In the genomic region with DNA sequence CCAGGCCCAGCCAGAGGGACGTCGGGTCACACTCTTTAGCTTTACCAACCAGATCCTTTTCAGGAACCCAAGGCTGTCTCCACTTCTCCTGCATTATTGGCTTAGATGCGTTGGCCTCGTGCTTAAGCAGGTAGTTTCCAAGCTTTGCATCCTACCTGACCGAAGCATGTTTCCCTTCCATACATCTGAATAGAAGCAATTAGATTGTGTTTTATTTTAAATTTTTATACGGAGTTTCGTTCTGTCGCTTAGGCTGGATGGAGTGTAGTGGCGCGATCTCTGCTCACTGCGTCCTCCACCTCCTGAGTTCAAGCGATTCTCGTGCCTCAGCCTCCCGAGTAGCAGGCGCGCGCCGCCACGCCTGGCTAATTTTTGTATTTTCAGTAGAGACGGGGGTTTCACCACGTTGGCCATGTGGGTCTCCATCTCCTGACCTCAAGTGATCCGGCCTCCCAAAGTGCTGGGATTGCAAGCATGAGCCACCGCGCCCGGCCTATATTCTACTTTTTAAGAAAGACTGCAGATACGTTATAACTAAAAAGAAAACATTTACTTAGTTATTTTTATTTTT, we compare ENCODE assay signal across 8 cellular contexts. TPM values are rescaled to one million over a fixed set of nuclear protein-coding genes. Genes with fewer than 3 reads are reported as not detected.
DNase-seq lines count a peak whose midpoint lies in the region; ATAC-seq and TF ChIP-seq lines count a peak whose summit lies in the region.

No MANE protein-coding gene starts in this region.

- H3K4me1 Mint-ChIP-seq in CD4-positive, alpha-beta memory T cell = peaks cover 2 to 14% (median 11%) of the 10 kb centered on the region in 4 donors

- CTCF ChIA-PET in CD4-positive, alpha-beta memory T cell (lab: Charles Lee; ENCODE audit: partially characterized antibody) = interaction anchor here (0.8 to 5.9 kb wide), 16 partner anchors 8 to 1195 kb away, joined by 3 to 49 read pairs (median 5); a partner anchor contains a TSS
- CTCF ChIA-PET in PC-3 (lab: Charles Lee) = interaction anchor here (0.6 to 1.3 kb wide), 4 partner anchors 20 to 400 kb away, joined by 3 to 11 read pairs (median 6); no protein-coding TSS in a partner anchor

- H3K27me3 Mint-ChIP-seq in CD4-positive, alpha-beta memory T cell = peaks cover 0 to 3% of the 10 kb centered on the region in 2 donors

- peak overlapping the region; percentile 94 for H3K4me2 ChIP-seq in PC-3 (ENCODE audit: low read length)

- H3K4me1 ChIP-seq in CD4-positive, alpha-beta memory T cell (ENCODE audit: insufficient read depth, low read length) = no peaks in the 10 kb centered on the region
- H3K4me1 ChIP-seq in PC-3 (ENCODE audit: insufficient read depth, low read length) (peaks cover 29% of the 10 kb centered on the region), muscle layer of colon (ENCODE audit: insufficient read depth, low read length) (peaks cover 27% of the 10 kb centered on the region)

- peak overlapping the region; percentile 70 to 99 for H3K4me3 ChIP-seq in CD4-positive, alpha-beta memory T cell (ENCODE audit: low read length in 2 of 2)
- H3K4me3 ChIP-seq in PC-3 (ENCODE audit: low read length) (peak overlapping the region; percentile 88), muscle layer of colon (ENCODE audit: low read depth in 1 of 2, low read length in 2 of 2) (peak overlapping the region; percentile 77 to 97)

- no peaks in the 10 kb centered on the region for H3K9me2 ChIP-seq in PC-3 (replicated peaks; ENCODE audit: low read length)

- H3K9me3 Mint-ChIP-seq in CD4-positive, alpha-beta memory T cell = peaks cover 0 to 2% (median 0%) of the 10 kb centered on the region in 8 donors

- peaks cover 34% of the 10 kb centered on the region for H3K79me2 ChIP-seq in PC-3 (ENCODE audit: low read length)

- ATAC-seq in GM21447 (IDR thresholded peaks at IDR 0.05; ENCODE audit: unreplicated experiment) = peak; percentile 21
- peak; percentile 19 for ATAC-seq in PC-3
- no peak for ATAC-seq in GM19023 (IDR thresholded peaks at IDR 0.05; ENCODE audit: unreplicated experiment)
- ATAC-seq in GM18519 (IDR thresholded peaks at IDR 0.05; ENCODE audit: low FRiP score, unreplicated experiment) = no peak

- no peak for DNase-seq in CD4-positive, alpha-beta memory T cell
- no peak for DNase-seq in PC-3
- peak; percentile 52 for DNase-seq in ecto neural progenitor cell (ENCODE audit: low spot score)
- no peak for DNase-seq in NAMALWA (ENCODE audit: low spot score)

- no peaks in the 10 kb centered on the region for H3K27me3 ChIP-seq in CD4-positive, alpha-beta memory T cell (ENCODE audit: insufficient read depth, low read length)
- no peaks in the 10 kb centered on the region for H3K27me3 ChIP-seq in PC-3 (ENCODE audit: low read length)
- no peaks in the 10 kb centered on the region for H3K27me3 ChIP-seq in muscle layer of colon (ENCODE audit: control insufficient read depth in 1 of 2, insufficient read depth in 2 of 2, low read length in 2 of 2)

- intact Hi-C loops in CD4-positive, alpha-beta memory T cell (cut with micrococcal nuclease) = loop anchor here (1.0 kb wide), 3 partner anchors 18 to 491 kb away; a partner anchor contains a TSS
- intact Hi-C loops in PC-3 (cut with micrococcal nuclease) = loop anchor here (1.0 kb wide), 1 partner anchor 18 kb away; a partner anchor contains a TSS

- no peaks in the 10 kb centered on the region for H4K20me1 ChIP-seq in PC-3 (ENCODE audit: low read length)

- H3K36me3 Mint-ChIP-seq in CD4-positive, alpha-beta memory T cell = peaks cover under 1 to 8% of the 10 kb centered on the region in 2 donors

- H3F3A ChIP-seq in PC-3 (ENCODE audit: low read length, unreplicated experiment) = no peaks in the 10 kb centered on the region

- POLR2A ChIA-PET in CD4-positive, alpha-beta memory T cell (lab: Charles Lee; ENCODE audit: partially characterized antibody) = interaction anchor here (0.7 to 3.7 kb wide), 5 partner anchors 16 to 491 kb away, joined by 3 to 74 read pairs (median 4); a partner anchor contains a TSS
- POLR2A ChIA-PET in PC-3 (lab: Charles Lee; ENCODE audit: unreplicated experiment) = interaction anchor here (0.6 to 1.7 kb wide), 3 partner anchors 18 to 323 kb away, joined by 3 to 16 read pairs (median 5); a partner anchor contains a TSS

- peak overlapping the region; percentile 92 to 100 (median 98) for H3K4me3 Mint-ChIP-seq in CD4-positive, alpha-beta memory T cell

- H3K9ac ChIP-seq in PC-3 (ENCODE audit: low read length) (peak overlapping the region; percentile 70), muscle layer of colon (ENCODE audit: low read length) (peak overlapping the region; percentile 81)

- H3K9me3 ChIP-seq in CD4-positive, alpha-beta memory T cell (ENCODE audit: control insufficient read depth in 1 of 2, low read length in 2 of 2) = no peaks in the 10 kb centered on the region
- H3K9me3 ChIP-seq in PC-3 (ENCODE audit: low read length) = no peaks in the 10 kb centered on the region
- no peaks in the 10 kb centered on the region for H3K9me3 ChIP-seq in muscle layer of colon (ENCODE audit: low read length)

- no peaks in the 10 kb centered on the region for H3K36me3 ChIP-seq in CD4-positive, alpha-beta memory T cell (ENCODE audit: insufficient read depth, low read length)
- H3K36me3 ChIP-seq in PC-3 (ENCODE audit: low read depth, low read length) (0 out of 2 replicates have a peak, but pooled peaks cover 4% of the 10 kb centered on the region), muscle layer of colon (ENCODE audit: insufficient read depth, low read length) (no peaks in the 10 kb centered on the region)

- TF ChIP-seq CTCF in PC-3 (conservative IDR thresholded peaks at IDR 0.05; ENCODE audit: low read depth, low read length) = no peak

- peak overlapping the region; percentile 94 to 100 (median 98) for H3K27ac Mint-ChIP-seq in CD4-positive, alpha-beta memory T cell

- BruUV-seq in PC-3 (replicated peaks; lab: Mats Ljungman, UMichigan) = TSS peak; percentile 66

- H3K27ac ChIP-seq in CD4-positive, alpha-beta memory T cell (ENCODE audit: low read depth, low read length) = peak overlapping the region; percentile 62
- H3K27ac ChIP-seq in PC-3 (ENCODE audit: low read length) = peak overlapping the region; percentile 35
- peak overlapping the region; percentile 74 for H3K27ac ChIP-seq in muscle layer of colon (ENCODE audit: low read depth, low read length)

- peak overlapping the region; percentile 99 for H2AFZ ChIP-seq in PC-3 (ENCODE audit: low read length)

RNA-seq across cellular contexts. Expression of a gene that starts 0.7 kb away (rescaled TPM):
- total RNA-seq in CD4-positive, alpha-beta memory T cell = 1 to 10 TPM; 3.9 to 4.2 TPM
- 1 to 10 TPM in 1 of 2 donors, under 1 TPM in 1; 0.58 to 1.1 TPM for polyA plus RNA-seq in CD4-positive, alpha-beta memory T cell
- total RNA-seq in PC-3 (2014; rRNA removed) = 20.4 and 28.9 TPM in 2 replicates

RNA-seq across cellular contexts. Expression of a gene that starts 17.9 kb away (rescaled TPM):
- total RNA-seq in CD4-positive, alpha-beta memory T cell = 10 to 100 TPM; 14.4 TPM
- 10 to 100 TPM; 21.9 to 28.1 TPM for polyA plus RNA-seq in CD4-positive, alpha-beta memory T cell
- 206 and 275 TPM in 2 replicates for total RNA-seq in PC-3 (2014; rRNA removed)

Comparison
In these comparisons a context has a peak if more than half of its experiments do, and no peak if none do; other contexts are left out.
1. ATAC-seq: peak in GM21447 (single experiment) and PC-3 (single experiment); none in GM19023 (single experiment) and GM18519 (single experiment).
2. RNA of a gene that starts 17.9 kb away (total RNA-seq): 206 to 275 TPM in PC-3; 14.4 TPM in CD4-positive, alpha-beta memory T cell; every median in the first group is over 10 times any median in the second.
3. Peak in every context shown above with its lines, with median percentiles within 50 percentile points of each other: H3K27ac ChIP-seq and H3K4me3 ChIP-seq.